In the genomic region with DNA sequence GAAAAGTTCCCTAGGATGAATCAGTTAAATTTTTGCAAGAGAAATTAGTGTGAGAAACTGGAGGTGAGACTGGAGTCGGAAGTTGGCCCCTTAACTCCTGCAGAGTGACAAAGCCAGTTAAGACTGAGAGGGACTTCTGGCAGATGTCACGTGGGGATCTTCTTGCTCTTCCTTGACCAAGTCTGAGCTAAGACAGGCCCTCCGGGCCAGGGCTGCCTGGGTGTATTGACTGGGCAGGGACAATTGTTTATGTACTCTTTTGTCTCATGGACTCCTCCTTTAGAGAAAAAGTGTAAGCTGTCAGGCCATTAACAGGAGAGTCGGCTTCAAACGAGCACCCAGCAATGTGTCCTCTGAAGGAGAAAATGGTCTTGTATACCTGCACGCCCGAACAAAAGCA, we compare ENCODE assay signal across 22 cellular contexts. TPM values are rescaled to one million over a fixed set of nuclear protein-coding genes. Genes with fewer than 3 reads are reported as not detected.
A peak's percentile ranks its signal among the peaks of the same experiment; 100 is the strongest.
DNase-seq lines count a peak whose midpoint lies in the region; ATAC-seq, FAIRE-seq and TF ChIP-seq lines count a peak whose summit lies in the region.
"Had no signal": no experiment of that assay in that cellular context is flagged by ENCODE, and none has a peak within 500 bp of the region (broad histone marks: within the 10 kb centered on the region; RNA-seq: fewer than 3 reads in every experiment).

No MANE protein-coding gene starts in this region.

- H3F3A ChIP-seq in neural progenitor cell (ENCODE audit: low read depth): no peaks in the 10 kb centered on the region

- POLR2A ChIA-PET in HepG2 (lab: Yijun Ruan, JAX): no interaction called here
- POLR2A ChIA-PET in K562 (lab: Yijun Ruan, JAX): interaction anchor here (0.6 to 1.3 kb wide), 3 partner anchors 9 to 733 kb away, joined by 3 read pairs; no protein-coding TSS in a partner anchor

- H3K9ac ChIP-seq in HepG2 (ENCODE audit: insufficient read depth, low read depth, low read length) (no peak overlapping the region), K562 (ENCODE audit: insufficient read depth in 1 of 2, low read depth in 2 of 2, low read length in 2 of 2) (no peak overlapping the region), neural progenitor cell (no peak overlapping the region)
- H3K9ac ChIP-seq: BLaER1 treated with 17β-estradiol and CSF1 and Interleukin-3, amounts not matched to agents 10 nM and 100 nM had no signal

- H3K27me3 ChIP-seq in HepG2 (ENCODE audit: control insufficient read depth in 1 of 2, insufficient read depth in 2 of 2, low read length in 2 of 2) (no peaks in the 10 kb centered on the region), right lobe of liver (no peaks in the 10 kb centered on the region), K562 (ENCODE audit: control insufficient read depth in 2 of 2, insufficient read depth in 2 of 2, low read length in 2 of 2) (no peaks in the 10 kb centered on the region), neural progenitor cell (no peaks in the 10 kb centered on the region), MG63 (no peaks in the 10 kb centered on the region)
- H3K27me3 ChIP-seq: BLaER1 treated with 17β-estradiol and CSF1 and Interleukin-3, amounts not matched to agents 10 nM and 100 nM had no signal

- H3K27me3 Mint-ChIP-seq in neural progenitor cell (ENCODE audit: insufficient read depth, low read depth) (peaks cover 2% of the 10 kb centered on the region), type B pancreatic cell (no peaks in the 10 kb centered on the region)
- peaks cover 1% of the 10 kb centered on the region for H3K27me3 Mint-ChIP-seq in activated T-cell treated with anti-CD3 and anti-CD28 coated beads, Interleukin-2, amount 50 U/mL, for 4 hours (ENCODE audit: low read depth)
- H3K27me3 Mint-ChIP-seq: B cell had no signal

- no TSS peak for BruUV-seq in HepG2 (replicated peaks; lab: Mats Ljungman, UMichigan)
- no TSS peak for BruUV-seq in K562 (replicated peaks; lab: Mats Ljungman, UMichigan)

- H3K9me3 Mint-ChIP-seq in neural progenitor cell (peaks cover 2% of the 10 kb centered on the region), type B pancreatic cell (peaks cover 7% of the 10 kb centered on the region)
- H3K9me3 Mint-ChIP-seq in activated T-cell treated with anti-CD3 and anti-CD28 coated beads, Interleukin-2, amount 50 U/mL, for 4 hours: no peaks in the 10 kb centered on the region
- H3K9me3 Mint-ChIP-seq: CD4-positive, CD25-positive, alpha-beta regulatory T cell; CD8-positive, alpha-beta memory T cell; HFFc6 had no signal

- no peak for TF ChIP-seq POLR2A in HepG2 (IDR thresholded peaks at IDR 0.05; ENCODE audit: insufficient read depth in 1 of 2, low read depth in 2 of 2, low read length in 2 of 2)
- TF ChIP-seq POLR2A in right lobe of liver (IDR thresholded peaks at IDR 0.05): no peak
- TF ChIP-seq POLR2A in K562 (conservative IDR thresholded peaks at IDR 0.05): no peak

- H3K9me3 ChIP-seq in HepG2 (ENCODE audit: low read length): no peaks in the 10 kb centered on the region; the same call in 1 of the 2 replicates
- no peaks in the 10 kb centered on the region for H3K9me3 ChIP-seq in right lobe of liver
- H3K9me3 ChIP-seq in K562 (replicated peaks; ENCODE audit: control insufficient read depth, insufficient read depth, low read depth, low read length): peaks cover 11% of the 10 kb centered on the region; the same call in 1 of the 2 replicates
- no peaks in the 10 kb centered on the region for H3K9me3 ChIP-seq in neural progenitor cell (ENCODE audit: low read depth)
- H3K9me3 ChIP-seq in MG63: no peaks in the 10 kb centered on the region

- H3K36me3 Mint-ChIP-seq in neural progenitor cell (no peaks in the 10 kb centered on the region), type B pancreatic cell (no peaks in the 10 kb centered on the region)
- H3K36me3 Mint-ChIP-seq in activated T-cell treated with anti-CD3 and anti-CD28 coated beads, Interleukin-2, amount 50 U/mL, for 4 hours (ENCODE audit: insufficient read depth): no peaks in the 10 kb centered on the region
- H3K36me3 Mint-ChIP-seq: CD4-positive, CD25-positive, alpha-beta regulatory T cell; CD8-positive, alpha-beta memory T cell had no signal

- TF ChIP-seq RAD21 in HepG2 (CRISPR knock-in tag; IDR thresholded peaks at IDR 0.05) (no peak), K562 (CRISPR knock-in tag; conservative IDR thresholded peaks at IDR 0.05 in 1 of 2, IDR thresholded peaks at IDR 0.05 in 1 of 2) (no peak)

- TF ChIP-seq CTCF in HepG2 (CRISPR knock-in tag; IDR thresholded peaks at IDR 0.05) (no peak), right lobe of liver (IDR thresholded peaks at IDR 0.05) (no peak), K562 (IDR thresholded peaks at IDR 0.05 in 2 of 3, conservative IDR thresholded peaks at IDR 0.05 in 1 of 3; ENCODE audit: insufficient read depth in 2 of 3, low read depth in 1 of 3, low read length in 3 of 3) (no peak), neural progenitor cell (IDR thresholded peaks at IDR 0.05) (no peak), type B pancreatic cell (conservative IDR thresholded peaks at IDR 0.05) (no peak)

- TF ChIP-seq EP300 in HepG2 (IDR thresholded peaks at IDR 0.05; ENCODE audit: low read depth in 2 of 2, low read length in 2 of 2) (no peak), HepG2 (CRISPR knock-in tag; IDR thresholded peaks at IDR 0.05; ENCODE audit: borderline replicate concordance) (no peak), K562 (IDR thresholded peaks at IDR 0.05; ENCODE audit: low read length) (no peak)

- in situ Hi-C loops in HepG2 (cut with HindIII; ENCODE audit: extremely low pct_ligation_motif_present, low pct_unique_long_range_greater_than_20kb): no loop called here
- in situ Hi-C loops in K562 (cut with MboI): no loop called here

- H3K27ac ChIP-seq in HepG2 (ENCODE audit: extremely low read length, insufficient read depth, low read length) (no peak overlapping the region), right lobe of liver (no peak overlapping the region), K562 (ENCODE audit: extremely low read depth, low read depth, low read length) (no peak overlapping the region), neural progenitor cell (no peak overlapping the region)
- H3K27ac ChIP-seq: BLaER1 treated with 17β-estradiol and CSF1 and Interleukin-3, amounts not matched to agents 10 nM and 100 nM had no signal

- H3K79me2 ChIP-seq in HepG2 (ENCODE audit: insufficient read depth, low read length): no peaks in the 10 kb centered on the region
- H3K79me2 ChIP-seq in K562 (ENCODE audit: control insufficient read depth, insufficient read depth, low read length): no peaks in the 10 kb centered on the region
- H3K79me2 ChIP-seq in neural progenitor cell (ENCODE audit: low read depth): no peaks in the 10 kb centered on the region

- DNase-seq in HepG2 (ENCODE audit: low spot score) (no peak), right lobe of liver (no peak), K562 (ENCODE audit: extremely low read depth in 1 of 4, low spot score in 3 of 4) (no peak), neural progenitor cell (ENCODE audit: low spot score) (peak; percentile 13), type B pancreatic cell (ENCODE audit: extremely low spot score, unreplicated experiment) (peak; percentile 13), MG63 (no peak)
- no peak for DNase-seq in activated T-cell treated with anti-CD3 and anti-CD28 coated beads, Interleukin-2, amount 50 U/mL, for 4 hours
- DNase-seq: CD4-positive, CD25-positive, alpha-beta regulatory T cell; CD8-positive, alpha-beta memory T cell; COR-L47; DMS 273 treated with DMSO at 0.1 percent for 48 hours; DMS53; DND-41; EL; GOT3; H7; HFFc6 had no signal

- CTCF ChIA-PET in HepG2 (lab: Yijun Ruan, JAX; ENCODE audit: low intra/inter-chr PET ratio, low total read pairs) (no interaction called here), K562 (lab: Yijun Ruan, JAX; ENCODE audit: low intra/inter-chr PET ratio) (no interaction called here)

- H3K27ac Mint-ChIP-seq in neural progenitor cell (no peak overlapping the region), type B pancreatic cell (no peak overlapping the region)
- H3K27ac Mint-ChIP-seq: B cell; CD8-positive, alpha-beta memory T cell; HFFc6 had no signal

- peaks cover 4% of the 10 kb centered on the region; the same call in 1 of the 2 replicates for H3K4me1 ChIP-seq in HepG2 (ENCODE audit: insufficient read depth, low read length)
- no peaks in the 10 kb centered on the region for H3K4me1 ChIP-seq in right lobe of liver
- peaks cover 0 to 2% of the 10 kb centered on the region in 2 experiments; a peak in 3 of 5 replicates for H3K4me1 ChIP-seq in K562 (replicated peaks in 1 of 2; ENCODE audit: control insufficient read depth in 2 of 2, insufficient read depth in 2 of 2, low read length in 2 of 2)
- peaks cover 4% of the 10 kb centered on the region for H3K4me1 ChIP-seq in neural progenitor cell

- no peaks in the 10 kb centered on the region for H4K20me1 ChIP-seq in HepG2 (ENCODE audit: insufficient read depth, low read length)
- no peaks in the 10 kb centered on the region for H4K20me1 ChIP-seq in K562 (replicated peaks; ENCODE audit: control insufficient read depth, insufficient read depth, low read length)
- no peaks in the 10 kb centered on the region for H4K20me1 ChIP-seq in neural progenitor cell (ENCODE audit: low read depth)
- H4K20me1 ChIP-seq: BLaER1 treated with 17β-estradiol and CSF1 and Interleukin-3, amounts not matched to agents 10 nM and 100 nM had no signal

- H3K4me3 Mint-ChIP-seq in neural progenitor cell: no peak overlapping the region
- H3K4me3 Mint-ChIP-seq in type B pancreatic cell: no peak overlapping the region
- no peak overlapping the region for H3K4me3 Mint-ChIP-seq in activated T-cell treated with anti-CD3 and anti-CD28 coated beads, Interleukin-2, amount 50 U/mL, for 4 hours
- H3K4me3 Mint-ChIP-seq: B cell; CD4-positive, CD25-positive, alpha-beta regulatory T cell; CD8-positive, alpha-beta memory T cell; HFFc6 had no signal

- no peak overlapping the region for H2AFZ ChIP-seq in HepG2 (ENCODE audit: low read length)
- H2AFZ ChIP-seq in K562 (ENCODE audit: low read depth, low read length): peak overlapping the region; percentile 28; the same call in 1 of the 2 replicates
- peak overlapping the region; percentile 2 for H2AFZ ChIP-seq in neural progenitor cell (replicated peaks)

- H3K36me3 ChIP-seq in HepG2 (replicated peaks in 1 of 2; ENCODE audit: control insufficient read depth in 1 of 2, insufficient read depth in 2 of 2, low read length in 2 of 2) (no peaks in the 10 kb centered on the region), right lobe of liver (no peaks in the 10 kb centered on the region), K562 (ENCODE audit: control insufficient read depth, insufficient read depth, low read length) (no peaks in the 10 kb centered on the region), neural progenitor cell (no peaks in the 10 kb centered on the region), MG63 (no peaks in the 10 kb centered on the region)

- ATAC-seq in HepG2 (no peak), right lobe of liver (no peak), K562 (peak; percentile 30; the same call in 1 of the 3 replicates), HG02973 (IDR thresholded peaks at IDR 0.05; ENCODE audit: unreplicated experiment) (no peak)
- no peak for ATAC-seq in activated T-cell treated with anti-CD3 and anti-CD28 coated beads, Interleukin-2, amount 50 U/mL, for 4 hours
- ATAC-seq: GM12878, HCT116 had no signal

- FAIRE-seq in HepG2 (lab: Jason Lieb, UNC) (no peak), K562 (lab: Jason Lieb, UNC) (no peak)
- FAIRE-seq: GM12878 had no signal

- intact Hi-C loops in HepG2 (cut with micrococcal nuclease; ENCODE audit: unreplicated experiment) (no loop called here), right lobe of liver (cut with DNase I) (no loop called here), K562 (cut with micrococcal nuclease) (no loop called here)

- 39% methylated on average over 6 of the region's 7 CpGs for WGBS in HepG2 (ENCODE audit: low lambda C conversion rate)
- 80% methylated on average over 6 of the region's 7 CpGs for WGBS in right lobe of liver (ENCODE audit: insufficient coverage, low coverage, low lambda C conversion rate, missing lambda C conversion rate)
- 56% methylated on average over 7 of the region's 7 CpGs for WGBS in K562 (ENCODE audit: insufficient coverage, low coverage, missing lambda C conversion rate)

- H3K4me1 Mint-ChIP-seq in neural progenitor cell (no peaks in the 10 kb centered on the region), type B pancreatic cell (ENCODE audit: unreplicated experiment) (no peaks in the 10 kb centered on the region)
- no peaks in the 10 kb centered on the region for H3K4me1 Mint-ChIP-seq in activated T-cell treated with anti-CD3 and anti-CD28 coated beads, Interleukin-2, amount 50 U/mL, for 4 hours (ENCODE audit: low read depth)
- H3K4me1 Mint-ChIP-seq: B cell; CD4-positive, CD25-positive, alpha-beta regulatory T cell; CD8-positive, alpha-beta memory T cell had no signal

- H3K4me3 ChIP-seq in HepG2 (replicated peaks in 1 of 3; ENCODE audit: insufficient read depth in 1 of 3, low read depth in 2 of 3, low read length in 3 of 3): no peak overlapping the region
- no peak overlapping the region for H3K4me3 ChIP-seq in right lobe of liver
- H3K4me3 ChIP-seq in K562: no peak overlapping the region
- H3K4me3 ChIP-seq in neural progenitor cell: no peak overlapping the region
- no peak overlapping the region for H3K4me3 ChIP-seq in MG63
- H3K4me3 ChIP-seq: BLaER1 treated with 17β-estradiol and CSF1 and Interleukin-3, amounts not matched to agents 10 nM and 100 nM; GM12878 had no signal

- H3K9me1 ChIP-seq in K562 (ENCODE audit: control insufficient read depth, insufficient read depth, low read length): no peaks in the 10 kb centered on the region

- H3K4me2 ChIP-seq in HepG2 (ENCODE audit: low read depth, low read length): 0 out of 2 replicates have a peak overlapping the region, but pooled peaks have one; percentile 39
- H3K4me2 ChIP-seq in K562 (ENCODE audit: insufficient read depth, low read length): no peak overlapping the region
- no peak overlapping the region for H3K4me2 ChIP-seq in neural progenitor cell
- H3K4me2 ChIP-seq: BLaER1 treated with 17β-estradiol and CSF1 and Interleukin-3, amounts not matched to agents 10 nM and 100 nM had no signal

RNA-seq across cellular contexts. Expression of gene RALBP1, which starts 48.6 kb away (rescaled TPM):
- total RNA-seq in HepG2 (2016; rRNA removed; fragmentation: Illumina TruSeq; extraction: Trizol) (33.1 and 39.9 TPM in 2 replicates), right lobe of liver (10 to 100 TPM; 16.3 to 35.9 (median 21.5) TPM), K562 (2014; rRNA removed) (64.5 and 68.0 TPM in 2 replicates), K562 (2014; rRNA removed; fragmentation: Illumina TruSeq; extraction: Trizol) (60.2 and 67.7 TPM in 2 replicates), K562 (2015; rRNA removed; fragmentation: Illumina TruSeq; extraction: Trizol) (62.5 and 65.9 TPM in 2 replicates), K562 (2021) (65.3 and 70.0 TPM in 2 replicates), neural progenitor cell (ENCODE audit: low replicate concordance) (61.5 and 84.7 TPM in 2 replicates), type B pancreatic cell (ENCODE audit: low replicate concordance) (44.5 and 69.6 TPM in 2 replicates)
- 9.4 and 10.0 TPM in 2 replicates for total RNA-seq in HepG2 (2016; cell fraction: cytosol; rRNA removed; fragmentation: Illumina TruSeq; extraction: Trizol; ENCODE audit: low read depth)
- 30.2 and 34.3 TPM in 2 replicates for total RNA-seq in HepG2 (2016; cell fraction: insoluble cytoplasmic fraction; rRNA removed; fragmentation: Illumina TruSeq; extraction: Trizol)
- 30.2 and 31.0 TPM in 2 replicates for total RNA-seq in HepG2 (2016; cell fraction: membrane; rRNA removed; fragmentation: Illumina TruSeq; extraction: Trizol)
- 13.8 and 14.2 TPM in 2 replicates for total RNA-seq in HepG2 (2016; cell fraction: nucleus; rRNA removed; fragmentation: Illumina TruSeq; extraction: Trizol)
- polyA plus RNA-seq in HepG2 (2011; rRNA removed) (23.6 and 24.5 TPM in 2 replicates), K562 (2011; rRNA removed) (58.3 and 58.4 TPM in 2 replicates), K562 (2014; fragmentation: Illumina TruSeq; extraction: Trizol) (56.1 and 61.3 TPM in 2 replicates), K562 (2014; fragmentation: Nextera tagmentation; extraction: Ambion mirVana) (10 to 100 TPM; 10.9 to 13.1 TPM), K562 (2014; rRNA removed) (60.4 and 69.6 TPM in 2 replicates)
- polyA plus RNA-seq in HepG2 (2011; cell fraction: cytosol; rRNA removed): 29.3 and 33.5 TPM in 2 replicates
- 13.3 and 15.1 TPM in 2 replicates for polyA plus RNA-seq in HepG2 (2011; cell fraction: nucleus; rRNA removed)
- 26.8 and 27.1 TPM in 2 replicates for polyA plus RNA-seq in HepG2 (2012)
- polyA plus RNA-seq in HepG2 (2016; cell fraction: cytosol; fragmentation: Illumina TruSeq; extraction: Trizol; ENCODE audit: low read depth): 7.0 and 8.2 TPM in 2 replicates
- 32.1 and 36.3 TPM in 2 replicates for polyA plus RNA-seq in HepG2 (2016; cell fraction: insoluble cytoplasmic fraction; fragmentation: Illumina TruSeq; extraction: Trizol; ENCODE audit: low read depth)
- 22.0 and 22.5 TPM in 2 replicates for polyA plus RNA-seq in HepG2 (2016; cell fraction: membrane; fragmentation: Illumina TruSeq; extraction: Trizol; ENCODE audit: low read depth)
- 18.9 and 19.8 TPM in 2 replicates for polyA plus RNA-seq in HepG2 (2016; cell fraction: nucleus; fragmentation: Illumina TruSeq; extraction: Trizol; ENCODE audit: insufficient read depth, low read depth)
- 27.4 and 36.7 TPM in 2 replicates for polyA minus RNA-seq in HepG2 (2011; rRNA and poly(A)+ RNA removed; ENCODE audit: low replicate concordance)
- polyA minus RNA-seq in HepG2 (2011; cell fraction: cytosol; rRNA and poly(A)+ RNA removed): 18.6 and 19.0 TPM in 2 replicates
- 17.0 and 17.4 TPM in 2 replicates for polyA minus RNA-seq in HepG2 (2011; cell fraction: nucleus; rRNA and poly(A)+ RNA removed)
- 20.8 and 41.1 TPM in 2 replicates for total RNA-seq in K562 (2011; cell fraction: chromatin; rRNA removed; ENCODE audit: low replicate concordance)
- 20.5 and 24.7 TPM in 2 replicates for total RNA-seq in K562 (2011; cell fraction: nucleolus; rRNA removed)
- total RNA-seq in K562 (2011; cell fraction: nucleoplasm; rRNA removed): 29.5 and 36.5 TPM in 2 replicates
- 62.4 and 72.6 TPM in 2 replicates for polyA plus RNA-seq in K562 (2011; cell fraction: cytosol; rRNA removed)
- 30.6 and 32.7 TPM in 2 replicates for polyA plus RNA-seq in K562 (2011; cell fraction: nucleus; rRNA removed)
- 46.1 and 50.9 TPM in 2 replicates for polyA plus RNA-seq in K562 (2012)
- 74.0 and 77.6 TPM in 2 replicates for polyA minus RNA-seq in K562 (2011; rRNA and poly(A)+ RNA removed)
- polyA minus RNA-seq in K562 (2011; cell fraction: cytosol; rRNA and poly(A)+ RNA removed): 44.2 and 45.3 TPM in 2 replicates
- polyA minus RNA-seq in K562 (2011; cell fraction: nucleus; rRNA and poly(A)+ RNA removed): 20.2 and 27.3 TPM in 2 replicates
- 10 to 100 TPM; 31.1 to 32.6 (median 31.7) TPM for total RNA-seq in activated T-cell treated with anti-CD3 and anti-CD28 coated beads, Interleukin-2, amount 50 U/mL, for 4 hours
- 42.2 and 52.4 TPM in 2 replicates for total RNA-seq in MG63 (2014; rRNA removed; shearing (Covaris generic); ENCODE audit: low replicate concordance)

Comparison
In these comparisons a context has a peak if more than half of its experiments do, and no peak if none do; other contexts are left out.
1. DNase-seq: peak in neural progenitor cell (single experiment) and type B pancreatic cell (single experiment); none in HepG2 (single experiment), right lobe of liver (0 of 3), K562 (0 of 4), activated T-cell treated with anti-CD3 and anti-CD28 coated beads, Interleukin-2, amount 50 U/mL, for 4 hours (single experiment) and MG63 (single experiment).
2. Of the 241 proteins assayed by ChIP-seq in both HepG2 and K562: peak only in HepG2: none; only in K562: USF2; in both: none; in neither: 240.